Comparison of ENCODE assay signal across 10 cellular contexts in genomic region chr3:63067999-63068645, GRCh38.
A peak's percentile ranks its signal among the peaks of the same experiment; 100 is the strongest.
DNase-seq lines count a peak whose midpoint lies in the region; ATAC-seq and TF ChIP-seq lines count a peak whose summit lies in the region.
"Had no signal": no experiment of that assay in that cellular context is flagged by ENCODE, and none has a peak within 500 bp of the region (broad histone marks: within the 10 kb centered on the region; RNA-seq: fewer than 3 reads in every experiment).

No MANE protein-coding gene starts in this region.

- ATAC-seq in body of pancreas: no peak
- no peak for ATAC-seq in CD8-positive, alpha-beta T cell
- no peak for ATAC-seq in effector memory CD8-positive, alpha-beta T cell (replicated peaks)

- no peaks in the 10 kb centered on the region for H3K9me3 Mint-ChIP-seq in CD8-positive, alpha-beta T cell
- H3K9me3 Mint-ChIP-seq in effector memory CD8-positive, alpha-beta T cell: peaks cover 11 to 13% of the 10 kb centered on the region in 2 donors
- H3K9me3 Mint-ChIP-seq: dendritic cell treated with granulocyte-macrophage colony-stimulating factor and Interleukin-4, amounts not matched to agents 40 ng/mL and 50 ng/mL, for 4 days had no signal

- H3K4me3 Mint-ChIP-seq in CD8-positive, alpha-beta T cell: no peak overlapping the region
- no peak overlapping the region for H3K4me3 Mint-ChIP-seq in effector memory CD8-positive, alpha-beta T cell
- H3K4me3 Mint-ChIP-seq: dendritic cell treated with granulocyte-macrophage colony-stimulating factor and Interleukin-4, amounts not matched to agents 40 ng/mL and 50 ng/mL, for 4 days had no signal

- no peak overlapping the region for H3K9ac ChIP-seq in liver (ENCODE audit: low read depth in 1 of 2, low read length in 2 of 2)

- no peaks in the 10 kb centered on the region for H3K4me1 Mint-ChIP-seq in CD8-positive, alpha-beta T cell (ENCODE audit: low read depth)
- H3K4me1 Mint-ChIP-seq in effector memory CD8-positive, alpha-beta T cell (ENCODE audit: low read depth in 2 of 2): no peaks in the 10 kb centered on the region

- TF ChIP-seq POLR2A in body of pancreas (IDR thresholded peaks at IDR 0.05): no peak

- intact Hi-C loops in body of pancreas (cut with DNase I): no loop called here
- intact Hi-C loops in CD8-positive, alpha-beta T cell (cut with DNase I, micrococcal nuclease): no loop called here

- no peak overlapping the region for H3K4me3 ChIP-seq in GM12865 (ENCODE audit: low read depth, low read length)
- no peak overlapping the region for H3K4me3 ChIP-seq in body of pancreas
- H3K4me3 ChIP-seq in liver (ENCODE audit: low read depth in 1 of 3, low read length in 3 of 3): no peak overlapping the region
- H3K4me3 ChIP-seq in CD8-positive, alpha-beta T cell (ENCODE audit: low read depth, low read length): no peak overlapping the region
- H3K4me3 ChIP-seq: pancreas had no signal

- H3K27me3 ChIP-seq in body of pancreas (no peaks in the 10 kb centered on the region), liver (ENCODE audit: control insufficient read depth in 4 of 4, insufficient read depth in 4 of 4, low read length in 3 of 4) (no peaks in the 10 kb centered on the region)
- no peaks in the 10 kb centered on the region for H3K27me3 ChIP-seq in CD8-positive, alpha-beta T cell (ENCODE audit: insufficient read depth, low read length)
- H3K27me3 ChIP-seq: pancreas had no signal

- H3K27me3 Mint-ChIP-seq in CD8-positive, alpha-beta T cell (ENCODE audit: low read depth): no peaks in the 10 kb centered on the region
- H3K27me3 Mint-ChIP-seq in effector memory CD8-positive, alpha-beta T cell: no peaks in the 10 kb centered on the region
- H3K27me3 Mint-ChIP-seq: dendritic cell treated with granulocyte-macrophage colony-stimulating factor and Interleukin-4, amounts not matched to agents 40 ng/mL and 50 ng/mL, for 4 days had no signal

- H3K36me3 ChIP-seq in body of pancreas (replicated peaks in 1 of 2; ENCODE audit: insufficient read depth in 1 of 2, low read depth in 2 of 2) (no peaks in the 10 kb centered on the region), liver (ENCODE audit: control insufficient read depth in 4 of 4, insufficient read depth in 3 of 4, low read depth in 1 of 4, low read length in 3 of 4) (no peaks in the 10 kb centered on the region)
- no peaks in the 10 kb centered on the region for H3K36me3 ChIP-seq in CD8-positive, alpha-beta T cell (ENCODE audit: insufficient read depth, low read length)
- H3K36me3 ChIP-seq: pancreas had no signal

- TF ChIP-seq CTCF in GM12865 (IDR thresholded peaks at IDR 0.05; ENCODE audit: insufficient read depth, low read depth, low read length, missing control alignments): no peak
- no peak for TF ChIP-seq CTCF in body of pancreas (IDR thresholded peaks at IDR 0.05)
- no peak for TF ChIP-seq CTCF in liver (IDR thresholded peaks at IDR 0.05; ENCODE audit: low read depth, low read length, missing input control)
- TF ChIP-seq CTCF in CD8-positive, alpha-beta T cell (IDR thresholded peaks at IDR 0.05): no peak

- DNase-seq in GM12865 (ENCODE audit: low read depth) (peak; percentile 49), M059J (ENCODE audit: low read depth) (peak; percentile 16), body of pancreas (peak in 3 of 4 donors; percentile 14 to 16 (median 15)), NCI-H187 (lab: John Stamatoyannopoulos, UW) (no peak), activated gamma-delta T cell treated with Interleukin-2 at 50 U/mL for 16 hours (no peak)
- DNase-seq in CD8-positive, alpha-beta T cell: no peak
- DNase-seq in effector memory CD8-positive, alpha-beta T cell: no peak

- no peak for TF ChIP-seq RAD21 in liver (IDR thresholded peaks at IDR 0.05)

- 6 to 36% methylated on average over 3 of the region's 3 CpGs for WGBS in body of pancreas, 2 donors
- WGBS in liver: 33% methylated on average over 3 of the region's 3 CpGs

- CTCF ChIA-PET in CD8-positive, alpha-beta T cell (lab: Charles Lee): no interaction called here

- no peak overlapping the region for H3K27ac Mint-ChIP-seq in CD8-positive, alpha-beta T cell
- no peak overlapping the region for H3K27ac Mint-ChIP-seq in effector memory CD8-positive, alpha-beta T cell
- H3K27ac Mint-ChIP-seq: dendritic cell treated with granulocyte-macrophage colony-stimulating factor and Interleukin-4, amounts not matched to agents 40 ng/mL and 50 ng/mL, for 4 days had no signal

- H3K9me3 ChIP-seq in body of pancreas (no peaks in the 10 kb centered on the region), liver (ENCODE audit: control insufficient read depth in 4 of 4, low read length in 3 of 4) (peaks cover 0 to 3% (median 0%) of the 10 kb centered on the region in 4 donors)
- H3K9me3 ChIP-seq in CD8-positive, alpha-beta T cell (ENCODE audit: low read length): no peaks in the 10 kb centered on the region
- H3K9me3 ChIP-seq: pancreas had no signal

- peaks cover 25% of the 10 kb centered on the region for H3K4me1 ChIP-seq in body of pancreas
- H3K4me1 ChIP-seq in liver (ENCODE audit: control insufficient read depth in 4 of 4, insufficient read depth in 4 of 4, low read length in 3 of 4): no peaks in the 10 kb centered on the region
- H3K4me1 ChIP-seq in CD8-positive, alpha-beta T cell (ENCODE audit: insufficient read depth, low read length): no peaks in the 10 kb centered on the region
- H3K4me1 ChIP-seq: pancreas had no signal

- H3K36me3 Mint-ChIP-seq in CD8-positive, alpha-beta T cell: no peaks in the 10 kb centered on the region
- no peaks in the 10 kb centered on the region for H3K36me3 Mint-ChIP-seq in effector memory CD8-positive, alpha-beta T cell (ENCODE audit: insufficient read depth)

- POLR2A ChIA-PET in CD8-positive, alpha-beta T cell (lab: Charles Lee): no interaction called here

- H3K27ac ChIP-seq in body of pancreas: no peak overlapping the region
- no peak overlapping the region for H3K27ac ChIP-seq in liver (ENCODE audit: low read depth in 1 of 2, low read length in 2 of 2)
- H3K27ac ChIP-seq in CD8-positive, alpha-beta T cell (ENCODE audit: low read depth, low read length): no peak overlapping the region
- H3K27ac ChIP-seq: pancreas had no signal

TF ChIP-seq in liver, 16 proteins besides CTCF, POLR2A, EP300 and RAD21:
- TF ChIP-seq FOXA2 (IDR thresholded peaks at IDR 0.05): no peak
- TF ChIP-seq, protein P1, sequence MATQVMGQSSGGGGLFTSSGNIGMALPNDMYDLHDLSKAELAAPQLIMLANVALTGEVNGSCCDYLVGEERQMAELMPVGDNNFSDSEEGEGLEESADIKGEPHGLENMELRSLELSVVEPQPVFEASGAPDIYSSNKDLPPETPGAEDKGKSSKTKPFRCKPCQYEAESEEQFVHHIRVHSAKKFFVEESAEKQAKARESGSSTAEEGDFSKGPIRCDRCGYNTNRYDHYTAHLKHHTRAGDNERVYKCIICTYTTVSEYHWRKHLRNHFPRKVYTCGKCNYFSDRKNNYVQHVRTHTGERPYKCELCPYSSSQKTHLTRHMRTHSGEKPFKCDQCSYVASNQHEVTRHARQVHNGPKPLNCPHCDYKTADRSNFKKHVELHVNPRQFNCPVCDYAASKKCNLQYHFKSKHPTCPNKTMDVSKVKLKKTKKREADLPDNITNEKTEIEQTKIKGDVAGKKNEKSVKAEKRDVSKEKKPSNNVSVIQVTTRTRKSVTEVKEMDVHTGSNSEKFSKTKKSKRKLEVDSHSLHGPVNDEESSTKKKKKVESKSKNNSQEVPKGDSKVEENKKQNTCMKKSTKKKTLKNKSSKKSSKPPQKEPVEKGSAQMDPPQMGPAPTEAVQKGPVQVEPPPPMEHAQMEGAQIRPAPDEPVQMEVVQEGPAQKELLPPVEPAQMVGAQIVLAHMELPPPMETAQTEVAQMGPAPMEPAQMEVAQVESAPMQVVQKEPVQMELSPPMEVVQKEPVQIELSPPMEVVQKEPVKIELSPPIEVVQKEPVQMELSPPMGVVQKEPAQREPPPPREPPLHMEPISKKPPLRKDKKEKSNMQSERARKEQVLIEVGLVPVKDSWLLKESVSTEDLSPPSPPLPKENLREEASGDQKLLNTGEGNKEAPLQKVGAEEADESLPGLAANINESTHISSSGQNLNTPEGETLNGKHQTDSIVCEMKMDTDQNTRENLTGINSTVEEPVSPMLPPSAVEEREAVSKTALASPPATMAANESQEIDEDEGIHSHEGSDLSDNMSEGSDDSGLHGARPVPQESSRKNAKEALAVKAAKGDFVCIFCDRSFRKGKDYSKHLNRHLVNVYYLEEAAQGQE (IDR thresholded peaks at IDR 0.05): peak; percentile 99
- TF ChIP-seq RXRA (IDR thresholded peaks at IDR 0.05): no peak
- TF ChIP-seq, protein P2, sequence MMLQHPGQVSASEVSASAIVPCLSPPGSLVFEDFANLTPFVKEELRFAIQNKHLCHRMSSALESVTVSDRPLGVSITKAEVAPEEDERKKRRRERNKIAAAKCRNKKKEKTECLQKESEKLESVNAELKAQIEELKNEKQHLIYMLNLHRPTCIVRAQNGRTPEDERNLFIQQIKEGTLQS (IDR thresholded peaks at IDR 0.05): no peak

Comparison
In these comparisons a context has a peak if more than half of its experiments do, and no peak if none do; other contexts are left out.
1. DNase-seq: peak in GM12865 (single experiment), M059J (single experiment) and body of pancreas (3 of 4); none in NCI-H187 (0 of 2), CD8-positive, alpha-beta T cell (0 of 7), effector memory CD8-positive, alpha-beta T cell (0 of 3) and activated gamma-delta T cell treated with Interleukin-2 at 50 U/mL for 16 hours (single experiment).